In the genomic region with DNA sequence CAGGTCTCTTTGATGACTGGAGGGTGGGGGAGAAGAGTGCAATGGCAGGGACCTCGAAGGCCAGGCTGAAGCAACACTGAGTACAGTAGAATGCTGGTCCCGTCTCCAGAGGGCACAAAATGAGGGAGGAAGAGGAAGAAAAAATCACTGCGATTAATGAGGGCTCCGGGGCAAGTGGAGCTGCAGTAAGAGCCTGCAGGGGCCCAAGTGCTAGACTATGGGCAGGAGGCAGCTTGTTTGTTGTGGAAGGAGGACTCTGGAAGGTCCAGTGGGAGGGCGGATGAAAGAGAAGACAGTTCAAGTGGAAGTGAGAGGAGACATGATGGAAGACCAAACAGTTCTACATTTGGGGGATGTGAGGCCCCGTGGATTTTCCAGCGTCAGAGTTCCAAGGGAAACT, we compare ENCODE assay signal across 28 cellular contexts. TPM values are rescaled to one million over a fixed set of nuclear protein-coding genes. Genes with fewer than 3 reads are reported as not detected.
A peak's percentile ranks its signal among the peaks of the same experiment; 100 is the strongest.
DNase-seq lines count a peak whose midpoint lies in the region; ATAC-seq and TF ChIP-seq lines count a peak whose summit lies in the region.
"Had no signal": no experiment of that assay in that cellular context is flagged by ENCODE, and none has a peak within 500 bp of the region (broad histone marks: within the 10 kb centered on the region; RNA-seq: fewer than 3 reads in every experiment).

No MANE protein-coding gene starts in this region.

- in situ Hi-C loops in IMR-90 (cut with MboI; ENCODE audit: low sequenced_read_pairs): no loop called here

- no peak overlapping the region for H3K4me2 ChIP-seq in IMR-90 (ENCODE audit: low read depth, low read length)
- H3K4me2 ChIP-seq: A549, GM23338 had no signal

- no peak for TF ChIP-seq RAD21 in IMR-90 (IDR thresholded peaks at IDR 0.05; ENCODE audit: low read length)

- POLR2A ChIA-PET in IMR-90 (lab: Charles Lee; ENCODE audit: unreplicated experiment): interaction anchor here (0.6 kb wide), 1 partner anchor 15 kb away, joined by 3 read pairs; no protein-coding TSS in a partner anchor

- H3K9me1 ChIP-seq in IMR-90 (ENCODE audit: insufficient read depth, low read length): peaks cover 12% of the 10 kb centered on the region

- H3K27ac ChIP-seq in IMR-90 (ENCODE audit: insufficient read depth, low read length) (no peak overlapping the region), angular gyrus (ENCODE audit: low read depth, low read length) (peak overlapping the region; percentile 89), layer of hippocampus (ENCODE audit: low read depth, low read length) (peak overlapping the region; percentile 82), spleen (no peak overlapping the region)
- H3K27ac ChIP-seq: A549, C4-2B had no signal

- 0 out of 2 replicates have a peak, but pooled peaks cover 3% of the 10 kb centered on the region for H4K20me1 ChIP-seq in IMR-90 (ENCODE audit: insufficient read depth, low read length)

- H2AK9ac ChIP-seq in IMR-90 (replicated peaks; ENCODE audit: low read depth, low read length, poor library complexity): no peak overlapping the region

- H3K4me1 Mint-ChIP-seq in activated naive CD4-positive, alpha-beta T cell treated with anti-CD3 and anti-CD28 coated beads, Interleukin-2, amount 10 ng/mL, durations not matched to agents 7 days and 5 days: peaks cover 16% of the 10 kb centered on the region
- H3K4me1 Mint-ChIP-seq: B cell had no signal

- H2AFZ ChIP-seq in IMR-90 (replicated peaks; ENCODE audit: low read length, poor library complexity): no peak overlapping the region
- H2AFZ ChIP-seq: GM23338 had no signal

- no peaks in the 10 kb centered on the region for H3K9me3 ChIP-seq in IMR-90 (ENCODE audit: control insufficient read depth, insufficient read depth, low read length)
- no peaks in the 10 kb centered on the region for H3K9me3 ChIP-seq in spleen
- H3K9me3 ChIP-seq: A549, Caco-2, HAP-1 had no signal

- 83% methylated on average over 3 of the region's 7 CpGs; no CpG with 5 or more reads in 1 of the 2 experiments for WGBS in IMR-90 (ENCODE audit: extremely low coverage in 2 of 2, insufficient read length in 1 of 2), 2 experiments
- WGBS in spleen, 5 donors: 83 to 97% (median 88%) methylated on average over 7 of the region's 7 CpGs

- intact Hi-C loops in IMR-90 (cut with micrococcal nuclease) (loop anchor here (5.0 kb wide), 1 partner anchor 33 kb away; a partner anchor contains a TSS), spleen (cut with DNase I; ENCODE audit: low total_unique reads) (no loop called here)

- DNase-seq in IMR-90 (no peak), spleen (peak; percentile 33), 8988T (no peak), omental fat pad (ENCODE audit: low spot score) (no peak)
- no peak for DNase-seq in activated naive CD4-positive, alpha-beta T cell treated with anti-CD3 and anti-CD28 coated beads, Interleukin-2, amount 10 ng/mL, durations not matched to agents 7 days and 5 days
- DNase-seq: CD8-positive, alpha-beta T cell; HFFc6; Kasumi-1; NCI-H1092 treated with DMSO at 0.1 percent for 48 hours; NCI-H1436; NCI-H187; NCI-H2107; NCI-H446; NCI-H524 treated with DMSO at 0.1 percent for 48 hours; NCI-H774; NK-92 treated with Interleukin-12 subunit alpha and Interleukin-12 subunit beta, amount 100 ng/mL, for 24 hours; PC-3; Right ventricle myocardium superior had no signal

- no peak for TF ChIP-seq POLR2A in IMR-90 (IDR thresholded peaks at IDR 0.05; ENCODE audit: low read depth, low read length)
- TF ChIP-seq POLR2A in spleen (IDR thresholded peaks at IDR 0.05): no peak

- no peak overlapping the region for H3K56ac ChIP-seq in IMR-90 (ENCODE audit: extremely low read depth, insufficient read depth, low read length)

- TF ChIP-seq CTCF in IMR-90 (conservative IDR thresholded peaks at IDR 0.05; ENCODE audit: low read depth, low read length): no peak
- TF ChIP-seq CTCF in spleen (IDR thresholded peaks at IDR 0.05 in 8 of 11, conservative IDR thresholded peaks at IDR 0.05 in 3 of 11): no peak
- no peak for TF ChIP-seq CTCF in omental fat pad (IDR thresholded peaks at IDR 0.05)

- peaks cover 6% of the 10 kb centered on the region for H3K27me3 Mint-ChIP-seq in activated naive CD4-positive, alpha-beta T cell treated with anti-CD3 and anti-CD28 coated beads, Interleukin-2, amount 10 ng/mL, durations not matched to agents 7 days and 5 days
- H3K27me3 Mint-ChIP-seq: B cell had no signal

- no peak overlapping the region for H3K4ac ChIP-seq in IMR-90 (ENCODE audit: low read depth, low read length)

- H3K23ac ChIP-seq in IMR-90 (ENCODE audit: low read depth, low read length): no peak overlapping the region

- no peak overlapping the region for H4K5ac ChIP-seq in IMR-90 (ENCODE audit: low read depth, low read length)

- BruUV-seq in IMR-90 (replicated peaks; lab: Mats Ljungman, UMichigan): no TSS peak

- no peaks in the 10 kb centered on the region for H3K9me3 Mint-ChIP-seq in activated naive CD4-positive, alpha-beta T cell treated with anti-CD3 and anti-CD28 coated beads, Interleukin-2, amount 10 ng/mL, durations not matched to agents 7 days and 5 days
- H3K9me3 Mint-ChIP-seq: CD8-positive, alpha-beta T cell; GM23338; HFFc6 had no signal

- CTCF ChIA-PET in IMR-90 (lab: Yijun Ruan, JAX): interaction anchor here (0.6 to 2.3 kb wide), 3 partner anchors 9 to 15 kb away, joined by 5 to 12 read pairs (median 11); no protein-coding TSS in a partner anchor
- CTCF ChIA-PET in activated naive CD4-positive, alpha-beta T cell treated with anti-CD3 and anti-CD28 coated beads, Interleukin-2, amount 10 ng/mL, durations not matched to agents 7 days and 5 days (lab: Charles Lee): interaction anchor here (0.9 to 1.4 kb wide), 2 partner anchors 10 to 15 kb away, joined by 3 read pairs; no protein-coding TSS in a partner anchor

- no peak overlapping the region; the same call in 1 of the 2 replicates for H3K14ac ChIP-seq in IMR-90 (replicated peaks; ENCODE audit: low read depth, low read length)

- no peak overlapping the region for H2BK20ac ChIP-seq in IMR-90 (ENCODE audit: low read depth, low read length)

- H3K27ac Mint-ChIP-seq in activated naive CD4-positive, alpha-beta T cell treated with anti-CD3 and anti-CD28 coated beads, Interleukin-2, amount 10 ng/mL, durations not matched to agents 7 days and 5 days: no peak overlapping the region
- H3K27ac Mint-ChIP-seq: B cell; CD8-positive, alpha-beta T cell; GM23338; HFFc6 had no signal

- H4K8ac ChIP-seq in IMR-90 (ENCODE audit: low read depth in 2 of 2, low read length in 2 of 2): no peak overlapping the region

- peaks cover 30% of the 10 kb centered on the region for H3K4me1 ChIP-seq in IMR-90 (ENCODE audit: control insufficient read depth, insufficient read depth, low read length)
- peaks cover 0 to 11% (median 6%) of the 10 kb centered on the region in 6 donors for H3K4me1 ChIP-seq in spleen
- H3K4me1 ChIP-seq: Caco-2, HAP-1 had no signal

- peaks cover 6 to 8% of the 10 kb centered on the region in 2 experiments; a peak in 2 of 4 replicates for H3K79me1 ChIP-seq in IMR-90 (ENCODE audit: low read depth in 1 of 2, low read length in 2 of 2)

- no peak overlapping the region for H2BK15ac ChIP-seq in IMR-90 (ENCODE audit: low read depth, low read length)

- H3K4me3 ChIP-seq in IMR-90 (ENCODE audit: insufficient read depth, low read depth, low read length) (no peak overlapping the region), spleen (no peak overlapping the region)
- H3K4me3 ChIP-seq: A549, GM12878, GM23338, HAP-1 had no signal

- H3K36me3 ChIP-seq in IMR-90 (ENCODE audit: control insufficient read depth, insufficient read depth, low read length) (0 out of 2 replicates have a peak, but pooled peaks cover 2% of the 10 kb centered on the region), spleen (peaks cover 0 to 9% (median 3%) of the 10 kb centered on the region in 6 donors)
- H3K36me3 ChIP-seq: HAP-1 had no signal

- ATAC-seq in IMR-90 (ENCODE audit: low read depth) (no peak), omental fat pad (ENCODE audit: low FRiP score) (no peak), HG03095 (IDR thresholded peaks at IDR 0.05; ENCODE audit: unreplicated experiment) (no peak)
- ATAC-seq: CD8-positive, alpha-beta T cell; PC-3 had no signal

- H3K27me3 ChIP-seq in IMR-90 (ENCODE audit: control insufficient read depth, insufficient read depth, low read length) (no peaks in the 10 kb centered on the region), layer of hippocampus (ENCODE audit: control insufficient read depth, insufficient read depth, low read length) (no peaks in the 10 kb centered on the region), spleen (replicated peaks in 1 of 7) (no peaks in the 10 kb centered on the region)

- dilution Hi-C loops in IMR-90 (cut with HindIII; ENCODE audit: low sequenced_read_pairs, unreplicated experiment): no loop called here

- no peak overlapping the region for H3K18ac ChIP-seq in IMR-90 (ENCODE audit: low read depth, low read length)

- H4K91ac ChIP-seq in IMR-90 (ENCODE audit: insufficient read depth, low read depth, low read length): peak overlapping the region; percentile 38; the same call in 1 of the 2 replicates

- no peak overlapping the region for H3K4me3 Mint-ChIP-seq in activated naive CD4-positive, alpha-beta T cell treated with anti-CD3 and anti-CD28 coated beads, Interleukin-2, amount 10 ng/mL, durations not matched to agents 7 days and 5 days
- H3K4me3 Mint-ChIP-seq: B cell; CD8-positive, alpha-beta T cell; GM23338; HFFc6 had no signal

- no peaks in the 10 kb centered on the region for H3K36me3 Mint-ChIP-seq in activated naive CD4-positive, alpha-beta T cell treated with anti-CD3 and anti-CD28 coated beads, Interleukin-2, amount 10 ng/mL, durations not matched to agents 7 days and 5 days

- no peak overlapping the region for H3K9ac ChIP-seq in IMR-90 (ENCODE audit: low read depth, low read length)

- no peak overlapping the region; the same call in 1 of the 2 replicates for H2AK5ac ChIP-seq in IMR-90 (ENCODE audit: low read depth, low read length)

- H2BK5ac ChIP-seq in IMR-90 (ENCODE audit: low read depth, low read length, poor library complexity, severe bottlenecking): no peak overlapping the region

- H2BK120ac ChIP-seq in IMR-90 (ENCODE audit: low read depth, low read length): no peak overlapping the region

TF ChIP-seq in IMR-90, 13 proteins besides CTCF, POLR2A, EP300 and RAD21 (continues in another document):
- TF ChIP-seq SMC3 (IDR thresholded peaks at IDR 0.05; ENCODE audit: low read depth, low read length): no peak

RNA-seq across cellular contexts. Expression of a gene that starts 17.4 kb away (rescaled TPM):
- total RNA-seq in IMR-90 (2012; rRNA removed): 2.0 and 2.2 TPM in 2 replicates
- 4.2 and 4.6 TPM in 2 replicates for polyA plus RNA-seq in IMR-90 (2012; rRNA removed)
- 4.5 and 5.0 TPM in 2 replicates for polyA plus RNA-seq in IMR-90 (2012; cell fraction: cytosol; rRNA removed)
- polyA plus RNA-seq in IMR-90 (2012; cell fraction: nucleus; rRNA removed; ENCODE audit: low replicate concordance): 4.4 and 7.7 TPM in 2 replicates
- 100 to 1,000 TPM in 1 of 7 donors, 10 to 100 TPM in 3, 1 to 10 TPM in 3; 2.9 to 146 (median 11.3) TPM for total RNA-seq in spleen
- polyA plus RNA-seq in spleen: 10 to 100 TPM in 1 of 3 donors, 1 to 10 TPM in 1, under 1 TPM in 1; 0.74 to 11.9 (median 1.2) TPM
- total RNA-seq in omental fat pad: 1 to 10 TPM in 3 of 4 donors, under 1 TPM in 1; 0.96 to 4.9 (median 2.2) TPM

RNA-seq across cellular contexts. Expression of a gene that starts 33.6 kb away (rescaled TPM):
- total RNA-seq in IMR-90 (2012; rRNA removed) (18.3 and 19.2 TPM in 2 replicates), spleen (10 to 100 TPM; 12.8 to 24.3 (median 18.2) TPM), omental fat pad (10 to 100 TPM in 3 of 4 donors, 1 to 10 TPM in 1; 7.6 to 13.0 (median 11.4) TPM)
- polyA plus RNA-seq in IMR-90 (2012; rRNA removed) (7.2 and 8.0 TPM in 2 replicates), spleen (1 to 10 TPM; 2.2 to 5.0 (median 2.3) TPM)
- 2.9 and 3.2 TPM in 2 replicates for polyA plus RNA-seq in IMR-90 (2012; cell fraction: cytosol; rRNA removed)
- 1.8 and 5.1 TPM in 2 replicates for polyA plus RNA-seq in IMR-90 (2012; cell fraction: nucleus; rRNA removed; ENCODE audit: low replicate concordance)

Comparison
In these comparisons a context has a peak if more than half of its experiments do, and no peak if none do; other contexts are left out.
1. H3K27ac ChIP-seq: peak in angular gyrus (single experiment) and layer of hippocampus (single experiment); none in IMR-90 (single experiment) and spleen (0 of 8).